In genomic region chr13:109682534-109683244, GRCh38 we compare ENCODE assay signal across 21 cellular contexts.
DNase-seq lines count a peak whose midpoint lies in the region; ATAC-seq, FAIRE-seq and TF ChIP-seq lines count a peak whose summit lies in the region.
"Had no signal": no experiment of that assay in that cellular context is flagged by ENCODE, and none has a peak within 500 bp of the region (broad histone marks: within the 10 kb centered on the region; RNA-seq: fewer than 3 reads in every experiment).

No MANE protein-coding gene starts in this region.

- TF ChIP-seq CTCF in PC-9 (conservative IDR thresholded peaks at IDR 0.05) = no peak
- peak; percentile 11 to 46 (median 37); a peak in 3 of 6 replicates for TF ChIP-seq CTCF in K562 (IDR thresholded peaks at IDR 0.05 in 2 of 3, conservative IDR thresholded peaks at IDR 0.05 in 1 of 3; ENCODE audit: insufficient read depth in 2 of 3, low read depth in 1 of 3, low read length in 3 of 3)

- H3K4me1 ChIP-seq in PC-9 (replicated peaks; ENCODE audit: insufficient read depth) = peaks cover 50% of the 10 kb centered on the region
- H3K4me1 ChIP-seq in K562 (replicated peaks in 1 of 2; ENCODE audit: control insufficient read depth in 2 of 2, insufficient read depth in 2 of 2, low read length in 2 of 2) = no peaks in the 10 kb centered on the region; a peak in 1 of 5 replicates
- H3K4me1 ChIP-seq: A549, Caco-2 had no signal

- H3K79me2 ChIP-seq in PC-9 (ENCODE audit: low read depth) (no peaks in the 10 kb centered on the region), K562 (ENCODE audit: control insufficient read depth, insufficient read depth, low read length) (no peaks in the 10 kb centered on the region)

- WGBS in K562 (ENCODE audit: insufficient coverage, low coverage, missing lambda C conversion rate) = 0% methylated on average over 7 of the region's 8 CpGs

- BruUV-seq in PC-9 (replicated peaks; lab: Mats Ljungman, UMichigan) (no TSS peak), K562 (replicated peaks; lab: Mats Ljungman, UMichigan) (no TSS peak)

- no peak overlapping the region for H2AFZ ChIP-seq in PC-9
- no peak overlapping the region for H2AFZ ChIP-seq in K562 (ENCODE audit: low read depth, low read length)

- no peak for FAIRE-seq in K562 (lab: Jason Lieb, UNC)
- FAIRE-seq: A549, D721Med, G401.6, GM12891, GM19239 had no signal

- H3K4me1 Mint-ChIP-seq in activated CD4-positive, alpha-beta T cell treated with anti-CD3 and anti-CD28 coated beads, Interleukin-2, amount 10 ng/mL, durations not matched to agents 24 days and 14 days = no peaks in the 10 kb centered on the region
- H3K4me1 Mint-ChIP-seq in activated CD4-positive, alpha-beta T cell treated with anti-CD3 and anti-CD28 coated beads for 36 hours = no peaks in the 10 kb centered on the region
- H3K4me1 Mint-ChIP-seq: B cell had no signal

- peak overlapping the region; percentile 93 for H3K4me2 ChIP-seq in PC-9
- H3K4me2 ChIP-seq in K562 (ENCODE audit: insufficient read depth, low read length) = no peak overlapping the region
- H3K4me2 ChIP-seq: A549; BLaER1 treated with 17β-estradiol and CSF1 and Interleukin-3, amounts not matched to agents 10 nM and 100 nM had no signal

- intact Hi-C loops in activated CD4-positive, alpha-beta T cell treated with anti-CD3 and anti-CD28 coated beads, Interleukin-2, amount 10 ng/mL, durations not matched to agents 24 days and 14 days (cut with micrococcal nuclease) = no loop called here
- intact Hi-C loops in activated CD4-positive, alpha-beta T cell treated with anti-CD3 and anti-CD28 coated beads for 36 hours (cut with DNase I, micrococcal nuclease) = no loop called here
- intact Hi-C loops in PC-9 (cut with micrococcal nuclease; ENCODE audit: unreplicated experiment) (loop anchor here (5.0 kb wide), 2 partner anchors 95 to 410 kb away; no protein-coding TSS in a partner anchor), K562 (cut with micrococcal nuclease) (loop anchor here (5.0 kb wide), 1 partner anchor 110 kb away; no protein-coding TSS in a partner anchor), sciatic nerve (cut with DNase I) (no loop called here)

- peaks cover 45% of the 10 kb centered on the region for H3F3A ChIP-seq in PC-9 (ENCODE audit: insufficient read depth, low read depth)

- TF ChIP-seq RAD21 in K562 (CRISPR knock-in tag; conservative IDR thresholded peaks at IDR 0.05 in 1 of 2, IDR thresholded peaks at IDR 0.05 in 1 of 2) = peak in 1 of 2 experiments; percentile 42; a peak in 3 of 4 replicates

- no peak overlapping the region for H3K9ac ChIP-seq in K562 (ENCODE audit: insufficient read depth in 1 of 2, low read depth in 2 of 2, low read length in 2 of 2)
- H3K9ac ChIP-seq: BLaER1 treated with 17β-estradiol and CSF1 and Interleukin-3, amounts not matched to agents 10 nM and 100 nM had no signal

- H3K27ac ChIP-seq in PC-9 = peak overlapping the region; percentile 95
- H3K27ac ChIP-seq in K562 (ENCODE audit: extremely low read depth, low read depth, low read length) = no peak overlapping the region
- H3K27ac ChIP-seq: 22Rv1; A549; BLaER1 treated with 17β-estradiol and CSF1 and Interleukin-3, amounts not matched to agents 10 nM and 100 nM; C4-2B had no signal

- no peaks in the 10 kb centered on the region for H3K9me3 Mint-ChIP-seq in activated CD4-positive, alpha-beta T cell treated with anti-CD3 and anti-CD28 coated beads, Interleukin-2, amount 10 ng/mL, durations not matched to agents 24 days and 14 days
- no peaks in the 10 kb centered on the region for H3K9me3 Mint-ChIP-seq in activated CD4-positive, alpha-beta T cell treated with anti-CD3 and anti-CD28 coated beads for 36 hours (ENCODE audit: low read depth)
- H3K9me3 Mint-ChIP-seq: CD4-positive, alpha-beta T cell; CD8-positive, alpha-beta T cell had no signal

- no peaks in the 10 kb centered on the region for H3K9me1 ChIP-seq in K562 (ENCODE audit: control insufficient read depth, insufficient read depth, low read length)

- H3K27me3 Mint-ChIP-seq in activated CD4-positive, alpha-beta T cell treated with anti-CD3 and anti-CD28 coated beads, Interleukin-2, amount 10 ng/mL, durations not matched to agents 24 days and 14 days = peaks cover 5% of the 10 kb centered on the region
- H3K27me3 Mint-ChIP-seq in activated CD4-positive, alpha-beta T cell treated with anti-CD3 and anti-CD28 coated beads for 36 hours = peaks cover 14% of the 10 kb centered on the region

- POLR2A ChIA-PET in activated CD4-positive, alpha-beta T cell treated with anti-CD3 and anti-CD28 coated beads for 36 hours (lab: Charles Lee) = no interaction called here
- POLR2A ChIA-PET in PC-9 (lab: Charles Lee; ENCODE audit: unreplicated experiment) (interaction anchor here (1.0 kb wide), 1 partner anchor 62 kb away, joined by 6 read pairs; no protein-coding TSS in a partner anchor), K562 (lab: Yijun Ruan, JAX) (interaction anchor here (0.9 kb wide), 1 partner anchor 103 kb away, joined by 3 read pairs; no protein-coding TSS in a partner anchor)

- H3K4me3 Mint-ChIP-seq in activated CD4-positive, alpha-beta T cell treated with anti-CD3 and anti-CD28 coated beads, Interleukin-2, amount 10 ng/mL, durations not matched to agents 24 days and 14 days = no peak overlapping the region
- no peak overlapping the region for H3K4me3 Mint-ChIP-seq in activated CD4-positive, alpha-beta T cell treated with anti-CD3 and anti-CD28 coated beads for 36 hours
- H3K4me3 Mint-ChIP-seq: B cell; CD4-positive, alpha-beta T cell; CD8-positive, alpha-beta T cell had no signal

- peak; percentile 25 for DNase-seq in activated CD4-positive, alpha-beta T cell treated with anti-CD3 and anti-CD28 coated beads, Interleukin-2, amount 10 ng/mL, durations not matched to agents 24 days and 14 days
- DNase-seq in activated CD4-positive, alpha-beta T cell treated with anti-CD3 and anti-CD28 coated beads for 36 hours = no peak
- DNase-seq in PC-9 (no peak), K562 (ENCODE audit: extremely low read depth in 1 of 4, low spot score in 3 of 4) (no peak), sciatic nerve (ENCODE audit: low spot score) (no peak)
- DNase-seq: AML-193; Caco-2; Calu3; CD4-positive, alpha-beta T cell; CD8-positive, alpha-beta T cell; DMS79 treated with DMSO at 0.1 percent for 48 hours; GF-D8 had no signal

- H3K27ac Mint-ChIP-seq in activated CD4-positive, alpha-beta T cell treated with anti-CD3 and anti-CD28 coated beads, Interleukin-2, amount 10 ng/mL, durations not matched to agents 24 days and 14 days = no peak overlapping the region
- H3K27ac Mint-ChIP-seq in activated CD4-positive, alpha-beta T cell treated with anti-CD3 and anti-CD28 coated beads for 36 hours = no peak overlapping the region
- H3K27ac Mint-ChIP-seq: B cell; CD4-positive, alpha-beta T cell; CD8-positive, alpha-beta T cell had no signal

- H4K20me1 ChIP-seq in PC-9 (ENCODE audit: insufficient read depth) = no peaks in the 10 kb centered on the region
- no peaks in the 10 kb centered on the region for H4K20me1 ChIP-seq in K562 (replicated peaks; ENCODE audit: control insufficient read depth, insufficient read depth, low read length)
- H4K20me1 ChIP-seq: BLaER1 treated with 17β-estradiol and CSF1 and Interleukin-3, amounts not matched to agents 10 nM and 100 nM had no signal

- no peak for TF ChIP-seq EP300 in K562 (IDR thresholded peaks at IDR 0.05; ENCODE audit: low read length)

- H3K4me3 ChIP-seq in PC-9 (no peak overlapping the region), K562 (no peak overlapping the region)
- H3K4me3 ChIP-seq: A549; BLaER1 treated with 17β-estradiol and CSF1 and Interleukin-3, amounts not matched to agents 10 nM and 100 nM had no signal

- ATAC-seq in activated CD4-positive, alpha-beta T cell treated with anti-CD3 and anti-CD28 coated beads for 36 hours = no peak
- ATAC-seq in K562 (peak; percentile 88), sciatic nerve (no peak)
- ATAC-seq: A549; CD8-positive, alpha-beta T cell had no signal

- H3K27me3 ChIP-seq in PC-9 (ENCODE audit: insufficient read depth, low read depth) = no peaks in the 10 kb centered on the region
- H3K27me3 ChIP-seq in K562 (ENCODE audit: control insufficient read depth in 2 of 2, insufficient read depth in 2 of 2, low read length in 2 of 2) = peaks cover 5 to 30% of the 10 kb centered on the region in 2 experiments; a peak in 3 of 5 replicates
- H3K27me3 ChIP-seq: BLaER1 treated with 17β-estradiol and CSF1 and Interleukin-3, amounts not matched to agents 10 nM and 100 nM had no signal

- H3K9me2 ChIP-seq in PC-9 (ENCODE audit: insufficient read depth) = no peaks in the 10 kb centered on the region

- in situ Hi-C loops in K562 (cut with MboI) = no loop called here

- no peaks in the 10 kb centered on the region for H3K36me3 Mint-ChIP-seq in activated CD4-positive, alpha-beta T cell treated with anti-CD3 and anti-CD28 coated beads, Interleukin-2, amount 10 ng/mL, durations not matched to agents 24 days and 14 days (ENCODE audit: low read depth)
- no peaks in the 10 kb centered on the region for H3K36me3 Mint-ChIP-seq in activated CD4-positive, alpha-beta T cell treated with anti-CD3 and anti-CD28 coated beads for 36 hours (ENCODE audit: low read depth)
- H3K36me3 Mint-ChIP-seq: CD8-positive, alpha-beta T cell had no signal

- H3K9me3 ChIP-seq in PC-9 (ENCODE audit: insufficient read depth, low read depth) (no peaks in the 10 kb centered on the region), K562 (replicated peaks; ENCODE audit: control insufficient read depth, insufficient read depth, low read depth, low read length) (no peaks in the 10 kb centered on the region)
- H3K9me3 ChIP-seq: A549, Caco-2 had no signal

- CTCF ChIA-PET in activated CD4-positive, alpha-beta T cell treated with anti-CD3 and anti-CD28 coated beads for 36 hours (lab: Charles Lee) = no interaction called here
- CTCF ChIA-PET in PC-9 (lab: Charles Lee) (no interaction called here), K562 (lab: Yijun Ruan, JAX; ENCODE audit: low intra/inter-chr PET ratio) (no interaction called here)

- H3K36me3 ChIP-seq in PC-9 (ENCODE audit: low read depth) (no peaks in the 10 kb centered on the region), K562 (ENCODE audit: control insufficient read depth, insufficient read depth, low read length) (no peaks in the 10 kb centered on the region)

- no peak for TF ChIP-seq POLR2A in K562 (conservative IDR thresholded peaks at IDR 0.05)

TF ChIP-seq in K562, 482 proteins besides CTCF, POLR2A, EP300 and RAD21 (continues in another document):
- no peak for TF ChIP-seq WHSC1 (IDR thresholded peaks at IDR 0.05; ENCODE audit: low read length)

Comparison
In these comparisons a context has a peak if more than half of its experiments do, and no peak if none do; other contexts are left out.
1. intact Hi-C loops: an anchor here in PC-9 (5.0 kb wide) and K562 (5.0 kb wide); none called in activated CD4-positive, alpha-beta T cell treated with anti-CD3 and anti-CD28 coated beads, Interleukin-2, amount 10 ng/mL, durations not matched to agents 24 days and 14 days, activated CD4-positive, alpha-beta T cell treated with anti-CD3 and anti-CD28 coated beads for 36 hours and sciatic nerve.